In the genomic region with DNA sequence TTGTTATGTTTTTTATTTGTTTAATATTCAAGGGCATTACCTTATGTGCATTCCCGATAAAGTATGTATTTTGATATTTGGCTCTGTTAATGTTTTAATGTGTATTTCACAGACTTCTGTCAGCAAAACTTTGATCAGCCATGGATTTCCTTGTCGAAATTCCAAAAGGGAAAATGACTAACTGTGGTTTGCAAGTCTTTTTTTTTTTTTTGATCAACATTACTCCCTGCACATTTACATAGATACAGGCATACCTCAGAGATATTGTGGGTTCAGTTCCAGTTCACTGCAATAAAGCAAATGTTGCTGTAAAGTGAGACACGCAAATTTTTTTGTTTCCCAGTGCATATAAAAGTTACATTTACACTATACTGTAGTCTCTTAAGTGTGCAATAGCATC, we compare ENCODE assay signal across 29 cellular contexts.
DNase-seq lines count a peak whose midpoint lies in the region; FAIRE-seq and TF ChIP-seq lines count a peak whose summit lies in the region.
"Had no signal": no experiment of that assay in that cellular context is flagged by ENCODE, and none has a peak within 500 bp of the region (broad histone marks: within the 10 kb centered on the region; RNA-seq: fewer than 3 reads in every experiment).

No MANE protein-coding gene starts in this region.

- H3K4me3 Mint-ChIP-seq in CD14-positive monocyte, result no peak overlapping the region
- H3K4me3 Mint-ChIP-seq: activated CD4-positive, alpha-beta T cell treated with anti-CD3 and anti-CD28 coated beads, Interleukin-2, amount 10 ng/mL, durations not matched to agents 7 days and 5 days; activated T-cell treated with anti-CD3 and anti-CD28 coated beads, Interleukin-2, amount 50 U/mL, for 72 hours; B cell; endodermal cell; naive thymus-derived CD4-positive, alpha-beta T cell; stimulated activated naive CD8-positive, alpha-beta T cell treated with anti-CD3 and anti-CD28 coated beads, Interleukin-15, amount 100 ng/mL, for 72 hours; WTC11 had no signal

- H3K4me1 Mint-ChIP-seq in CD14-positive monocyte, result no peaks in the 10 kb centered on the region
- H3K4me1 Mint-ChIP-seq: activated CD4-positive, alpha-beta T cell treated with anti-CD3 and anti-CD28 coated beads, Interleukin-2, amount 10 ng/mL, durations not matched to agents 7 days and 5 days; B cell; naive thymus-derived CD4-positive, alpha-beta T cell had no signal

- DNase-seq in AG10803 (ENCODE audit: low read depth) (peak; percentile 69), M059J (ENCODE audit: low read depth) (peak; percentile 67), choroid plexus epithelial cell (ENCODE audit: low read depth) (peak; percentile 27), kidney tubule cell (ENCODE audit: low spot score) (peak; percentile 71), amniotic stem cell (lab: John Stamatoyannopoulos, UW) (no peak), CD14-positive monocyte (ENCODE audit: low spot score) (no peak), HTR-8/SVneo (ENCODE audit: insufficient read length, low spot score) (no peak)
- DNase-seq in activated T-cell treated with anti-CD3 and anti-CD28 coated beads, Interleukin-2, amount 50 U/mL, for 48 hours, result no peak
- DNase-seq: activated CD4-positive, alpha-beta T cell treated with anti-CD3 and anti-CD28 coated beads, Interleukin-2, amount 10 ng/mL, durations not matched to agents 7 days and 5 days; activated naive CD4-positive, alpha-beta T cell treated with Interleukin-2 at 50 U/mL for 16 hours; activated T-cell treated with anti-CD3 and anti-CD28 coated beads, Interleukin-2, amount 50 U/mL, for 72 hours; adrenal gland; caudate nucleus; DMS53; endodermal cell; islet precursor cell; naive thymus-derived CD4-positive, alpha-beta T cell; NCI-H1092; NCI-H1694 treated with DMSO at 0.1 percent for 48 hours; NCI-H2171 treated with DMSO at 0.1 percent for 48 hours; NCI-H526; Peyer's patch; retina; small intestine; stimulated activated naive CD8-positive, alpha-beta T cell treated with anti-CD3 and anti-CD28 coated beads, Interleukin-15, amount 100 ng/mL, for 72 hours had no signal

- no peaks in the 10 kb centered on the region for H3K36me3 Mint-ChIP-seq in CD14-positive monocyte
- H3K36me3 Mint-ChIP-seq: naive thymus-derived CD4-positive, alpha-beta T cell; WTC11 had no signal

- intact Hi-C loops in CD14-positive monocyte (cut with micrococcal nuclease), result no loop called here

- H3K4me3 ChIP-seq in AG10803 (ENCODE audit: low read length) (no peak overlapping the region), choroid plexus epithelial cell (ENCODE audit: low read depth, low read length) (no peak overlapping the region)
- H3K4me3 ChIP-seq: adrenal gland, Peyer's patch, tibial nerve had no signal

- no peak overlapping the region for H3K27ac Mint-ChIP-seq in CD14-positive monocyte
- H3K27ac Mint-ChIP-seq: activated CD4-positive, alpha-beta T cell treated with anti-CD3 and anti-CD28 coated beads, Interleukin-2, amount 10 ng/mL, durations not matched to agents 7 days and 5 days; activated T-cell treated with anti-CD3 and anti-CD28 coated beads, Interleukin-2, amount 50 U/mL, for 72 hours; endodermal cell; naive thymus-derived CD4-positive, alpha-beta T cell; stimulated activated naive CD8-positive, alpha-beta T cell treated with anti-CD3 and anti-CD28 coated beads, Interleukin-15, amount 100 ng/mL, for 72 hours; WTC11 had no signal

- peaks cover 5 to 16% (median 9%) of the 10 kb centered on the region in 3 donors for H3K27me3 Mint-ChIP-seq in CD14-positive monocyte (ENCODE audit: low read depth in 3 of 3)

- H3K9me3 Mint-ChIP-seq in CD14-positive monocyte, result peaks cover 0 to 1% (median 0%) of the 10 kb centered on the region in 7 donors
- H3K9me3 Mint-ChIP-seq: activated CD4-positive, alpha-beta T cell treated with anti-CD3 and anti-CD28 coated beads, Interleukin-2, amount 10 ng/mL, durations not matched to agents 7 days and 5 days; activated T-cell treated with anti-CD3 and anti-CD28 coated beads, Interleukin-2, amount 50 U/mL, for 72 hours; endodermal cell; stimulated activated naive CD8-positive, alpha-beta T cell treated with anti-CD3 and anti-CD28 coated beads, Interleukin-15, amount 100 ng/mL, for 72 hours; WTC11 had no signal

- FAIRE-seq in HTR-8/SVneo (lab: Jason Lieb, UNC), result no peak
- FAIRE-seq: GM18507, small intestine had no signal

- TF ChIP-seq CTCF in AG10803 (conservative IDR thresholded peaks at IDR 0.05; ENCODE audit: low read length) (no peak), choroid plexus epithelial cell (conservative IDR thresholded peaks at IDR 0.05; ENCODE audit: low read depth, low read length) (no peak), CD14-positive monocyte (IDR thresholded peaks at IDR 0.05) (no peak)

Comparison
In these comparisons a context has a peak if more than half of its experiments do, and no peak if none do; other contexts are left out.
1. DNase-seq: peak in AG10803 (single experiment), M059J (single experiment), choroid plexus epithelial cell (single experiment) and kidney tubule cell (single experiment); none in amniotic stem cell (single experiment), CD14-positive monocyte (single experiment), HTR-8/SVneo (single experiment) and activated T-cell treated with anti-CD3 and anti-CD28 coated beads, Interleukin-2, amount 50 U/mL, for 48 hours (0 of 2).